ENCODE assay signal across 8 cellular contexts in the genomic region with DNA sequence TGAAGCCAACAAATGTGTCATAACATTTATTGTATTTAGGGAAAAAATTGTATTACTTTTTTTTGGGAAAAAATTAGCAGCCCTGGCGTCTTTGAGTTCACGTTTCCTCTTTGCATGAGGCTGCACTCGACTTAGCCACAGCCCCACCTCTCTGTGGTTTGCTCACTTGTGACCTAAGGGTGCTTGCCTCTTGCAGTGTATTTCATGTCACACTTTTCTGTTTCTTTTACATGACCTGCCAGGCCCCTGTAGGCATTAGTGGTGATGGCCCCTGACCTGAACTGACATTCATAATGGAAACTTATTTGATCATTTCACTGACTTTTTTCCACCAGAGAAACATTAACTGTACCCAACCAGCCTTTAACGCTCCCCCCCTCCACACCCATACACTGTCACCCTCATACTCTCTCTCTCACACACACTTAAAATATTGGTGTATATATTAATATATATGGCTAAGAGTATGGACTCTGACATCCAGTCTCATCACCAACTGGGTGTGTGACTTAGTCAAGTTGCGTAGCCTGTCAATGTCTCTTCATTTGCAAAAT.
DNase-seq lines count a peak whose midpoint lies in the region; ATAC-seq, FAIRE-seq and TF ChIP-seq lines count a peak whose summit lies in the region.

No MANE protein-coding gene starts in this region.

- H3K27me3 ChIP-seq in right lobe of liver, result no peaks in the 10 kb centered on the region
- H3K27me3 ChIP-seq in HepG2 (ENCODE audit: control insufficient read depth in 1 of 2, insufficient read depth in 2 of 2, low read length in 2 of 2), result no peaks in the 10 kb centered on the region; a peak in 2 of 5 replicates
- H3K27me3 ChIP-seq in MM.1S (replicated peaks; ENCODE audit: insufficient read depth, low read length), result no peaks in the 10 kb centered on the region
- no peaks in the 10 kb centered on the region for H3K27me3 ChIP-seq in breast epithelium

- no peak for TF ChIP-seq RAD21 in HepG2 (CRISPR knock-in tag; IDR thresholded peaks at IDR 0.05)

- H3K79me2 ChIP-seq in HepG2 (ENCODE audit: insufficient read depth, low read length) (no peaks in the 10 kb centered on the region), MM.1S (ENCODE audit: low read length) (no peaks in the 10 kb centered on the region)

- peak; percentile 45 to 75 (median 57) for ATAC-seq in right lobe of liver
- ATAC-seq in HepG2, result no peak

- H3K9me3 ChIP-seq in right lobe of liver (no peaks in the 10 kb centered on the region), HepG2 (ENCODE audit: low read length) (no peaks in the 10 kb centered on the region), MM.1S (replicated peaks; ENCODE audit: insufficient read depth, low read length) (no peaks in the 10 kb centered on the region), breast epithelium (no peaks in the 10 kb centered on the region)

- TF ChIP-seq POLR2A in right lobe of liver (IDR thresholded peaks at IDR 0.05) (no peak), HepG2 (IDR thresholded peaks at IDR 0.05; ENCODE audit: insufficient read depth in 1 of 2, low read depth in 2 of 2, low read length in 2 of 2) (no peak), breast epithelium (IDR thresholded peaks at IDR 0.05) (no peak)

- H3K4me1 ChIP-seq in right lobe of liver (peaks cover 0 to 5% (median 0%) of the 10 kb centered on the region in 4 donors), HepG2 (ENCODE audit: insufficient read depth, low read length) (peaks cover 6% of the 10 kb centered on the region), MM.1S (ENCODE audit: low read length) (no peaks in the 10 kb centered on the region), breast epithelium (peaks cover 0 to 4% of the 10 kb centered on the region in 2 donors)

- TF ChIP-seq CTCF in right lobe of liver (IDR thresholded peaks at IDR 0.05) (no peak), HepG2 (CRISPR knock-in tag; IDR thresholded peaks at IDR 0.05) (no peak), MM.1S (IDR thresholded peaks at IDR 0.05; ENCODE audit: low read length) (no peak), breast epithelium (IDR thresholded peaks at IDR 0.05) (no peak)

- no peak overlapping the region for H3K4me3 ChIP-seq in right lobe of liver
- H3K4me3 ChIP-seq in HepG2 (replicated peaks in 1 of 3; ENCODE audit: insufficient read depth in 1 of 3, low read depth in 2 of 3, low read length in 3 of 3), result no peak overlapping the region
- H3K4me3 ChIP-seq in MM.1S (ENCODE audit: low read length), result no peak overlapping the region
- no peak overlapping the region for H3K4me3 ChIP-seq in breast epithelium

- no peaks in the 10 kb centered on the region for H3F3A ChIP-seq in MM.1S (ENCODE audit: insufficient read depth, low read length)

- H3K9me2 ChIP-seq in MM.1S (replicated peaks; ENCODE audit: insufficient read depth, low read length), result no peaks in the 10 kb centered on the region

- intact Hi-C loops in right lobe of liver (cut with DNase I) (no loop called here), HepG2 (cut with micrococcal nuclease; ENCODE audit: unreplicated experiment) (no loop called here), breast epithelium (cut with DNase I; ENCODE audit: low total_unique reads) (no loop called here)

- POLR2A ChIA-PET in HepG2 (lab: Yijun Ruan, JAX), result no interaction called here

- H3K4me2 ChIP-seq in HepG2 (ENCODE audit: low read depth, low read length), result no peak overlapping the region
- no peak overlapping the region for H3K4me2 ChIP-seq in MM.1S (ENCODE audit: low read depth, low read length)

- no peak overlapping the region for H3K9ac ChIP-seq in HepG2 (ENCODE audit: insufficient read depth, low read depth, low read length)
- H3K9ac ChIP-seq in MM.1S (ENCODE audit: low read length), result no peak overlapping the region

- peak in 1 of 3 donors; percentile 27 for DNase-seq in right lobe of liver
- no peak for DNase-seq in HepG2 (ENCODE audit: low spot score)
- DNase-seq in HTR-8/SVneo (ENCODE audit: insufficient read length, low spot score), result no peak
- DNase-seq in activated T-cell treated with anti-CD3 and anti-CD28 coated beads for 24 hours (ENCODE audit: low read depth), result peak; percentile 48
- peak; percentile 26 to 70 for DNase-seq in stimulated activated CD4-positive, alpha-beta T cell treated with anti-CD3 and anti-CD28 coated beads, Interleukin-4, amount 100 ng/mL, for 4 hours
- no peak for DNase-seq in C1 segment of cervical spinal cord (lab: John Stamatoyannopoulos, UW)
- DNase-seq in MM.1S, result no peak
- no peak for DNase-seq in breast epithelium (ENCODE audit: low spot score in 2 of 2)

- H2AFZ ChIP-seq in HepG2 (ENCODE audit: low read length) (no peak overlapping the region), MM.1S (ENCODE audit: low read length) (no peak overlapping the region)

- FAIRE-seq in HepG2 (lab: Jason Lieb, UNC) (no peak), HTR-8/SVneo (lab: Jason Lieb, UNC) (peak; percentile 83)

- H3K27ac ChIP-seq in right lobe of liver (no peak overlapping the region), HepG2 (ENCODE audit: extremely low read length, insufficient read depth, low read length) (no peak overlapping the region), MM.1S (ENCODE audit: low read length) (no peak overlapping the region), breast epithelium (no peak overlapping the region)

- H3K36me3 ChIP-seq in right lobe of liver (no peaks in the 10 kb centered on the region), HepG2 (replicated peaks in 1 of 2; ENCODE audit: control insufficient read depth in 1 of 2, insufficient read depth in 2 of 2, low read length in 2 of 2) (no peaks in the 10 kb centered on the region), MM.1S (replicated peaks; ENCODE audit: insufficient read depth, low read length) (no peaks in the 10 kb centered on the region), breast epithelium (no peaks in the 10 kb centered on the region)

- CTCF ChIA-PET in HepG2 (lab: Yijun Ruan, JAX; ENCODE audit: low intra/inter-chr PET ratio, low total read pairs), result no interaction called here

- TF ChIP-seq EP300 in HepG2 (IDR thresholded peaks at IDR 0.05; ENCODE audit: low read depth in 2 of 2, low read length in 2 of 2) (no peak), HepG2 (CRISPR knock-in tag; IDR thresholded peaks at IDR 0.05; ENCODE audit: borderline replicate concordance) (no peak)

- BruUV-seq in HepG2 (replicated peaks; lab: Mats Ljungman, UMichigan), result no TSS peak

- 58% methylated on average over 5 of the region's 5 CpGs for WGBS in right lobe of liver (ENCODE audit: insufficient coverage, low coverage, low lambda C conversion rate, missing lambda C conversion rate)
- 22% methylated on average over 5 of the region's 5 CpGs for WGBS in HepG2 (ENCODE audit: low lambda C conversion rate)

- H4K20me1 ChIP-seq in HepG2 (ENCODE audit: insufficient read depth, low read length) (no peaks in the 10 kb centered on the region), MM.1S (ENCODE audit: insufficient read depth, low read length) (no peaks in the 10 kb centered on the region)

- in situ Hi-C loops in HepG2 (cut with HindIII; ENCODE audit: extremely low pct_ligation_motif_present, low pct_unique_long_range_greater_than_20kb), result no loop called here

TF ChIP-seq in HepG2, 621 proteins besides CTCF, POLR2A, EP300 and RAD21:
- TF ChIP-seq WIZ (CRISPR knock-in tag; IDR thresholded peaks at IDR 0.05) (no peak), KDM2A (CRISPR knock-in tag; IDR thresholded peaks at IDR 0.05; ENCODE audit: borderline replicate concordance, low read depth) (no peak), MED13 (CRISPR knock-in tag; IDR thresholded peaks at IDR 0.05) (no peak), JARID2 (CRISPR knock-in tag; IDR thresholded peaks at IDR 0.05; ENCODE audit: insufficient replicate concordance) (no peak), PHF20 (CRISPR knock-in tag; IDR thresholded peaks at IDR 0.05) (no peak), BRCA1 (CRISPR knock-in tag; IDR thresholded peaks at IDR 0.05) (no peak), ELF4 (CRISPR knock-in tag; IDR thresholded peaks at IDR 0.05; ENCODE audit: borderline replicate concordance) (no peak)
- TF ChIP-seq, protein P1, sequence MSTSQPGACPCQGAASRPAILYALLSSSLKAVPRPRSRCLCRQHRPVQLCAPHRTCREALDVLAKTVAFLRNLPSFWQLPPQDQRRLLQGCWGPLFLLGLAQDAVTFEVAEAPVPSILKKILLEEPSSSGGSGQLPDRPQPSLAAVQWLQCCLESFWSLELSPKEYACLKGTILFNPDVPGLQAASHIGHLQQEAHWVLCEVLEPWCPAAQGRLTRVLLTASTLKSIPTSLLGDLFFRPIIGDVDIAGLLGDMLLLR (CRISPR knock-in tag; IDR thresholded peaks at IDR 0.05), result no peak
- TF ChIP-seq, protein P2, sequence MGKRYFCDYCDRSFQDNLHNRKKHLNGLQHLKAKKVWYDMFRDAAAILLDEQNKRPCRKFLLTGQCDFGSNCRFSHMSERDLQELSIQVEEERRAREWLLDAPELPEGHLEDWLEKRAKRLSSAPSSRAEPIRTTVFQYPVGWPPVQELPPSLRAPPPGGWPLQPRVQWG (CRISPR knock-in tag; IDR thresholded peaks at IDR 0.05; ENCODE audit: borderline replicate concordance, low read depth), result no peak
TF ChIP-seq in HepG2: peak in this region for 0.

Comparison
In these comparisons a context has a peak if more than half of its experiments do, and no peak if none do; other contexts are left out.
1. DNase-seq: peak in activated T-cell treated with anti-CD3 and anti-CD28 coated beads for 24 hours (single experiment) and stimulated activated CD4-positive, alpha-beta T cell treated with anti-CD3 and anti-CD28 coated beads, Interleukin-4, amount 100 ng/mL, for 4 hours (2 of 2); none in HepG2 (single experiment), HTR-8/SVneo (single experiment), C1 segment of cervical spinal cord (0 of 14), MM.1S (single experiment) and breast epithelium (0 of 2).